8 cellular contexts compared by ENCODE assay signal in genomic region chr15:98649621-98649995, GRCh38. TPM values are rescaled to one million over a fixed set of nuclear protein-coding genes. Genes with fewer than 3 reads are reported as not detected.
DNase-seq lines count a peak whose midpoint lies in the region; ATAC-seq, FAIRE-seq and TF ChIP-seq lines count a peak whose summit lies in the region.

No MANE protein-coding gene starts in this region.

- ATAC-seq in HepG2 (peak; percentile 10), omental fat pad (ENCODE audit: low FRiP score) (no peak), GM21515 (IDR thresholded peaks at IDR 0.05; ENCODE audit: unreplicated experiment) (no peak)

- DNase-seq in NCI-H82 (lab: John Stamatoyannopoulos, UW) (peak; percentile 46), NCI-H82 treated with DMSO at 0.1 percent for 48 hours (lab: John Stamatoyannopoulos, UW; ENCODE audit: unreplicated experiment) (no peak), choroid plexus epithelial cell (ENCODE audit: low read depth) (no peak), HepG2 (ENCODE audit: low spot score) (no peak), omental fat pad (ENCODE audit: low spot score) (no peak)
- peak; percentile 32 for DNase-seq in stimulated activated CD8-positive, alpha-beta memory T cell treated with anti-CD3 and anti-CD28 coated beads, Interleukin-12 subunit alpha, Interleukin-12 subunit beta, amount 100 ng/mL, for 1 hour (ENCODE audit: low read depth)

- TF ChIP-seq RAD21 in HepG2 (CRISPR knock-in tag; IDR thresholded peaks at IDR 0.05), result no peak; the same call in 1 of the 2 replicates

- H3K36me3 ChIP-seq in HepG2 (replicated peaks in 1 of 2; ENCODE audit: control insufficient read depth in 1 of 2, insufficient read depth in 2 of 2, low read length in 2 of 2), result no peaks in the 10 kb centered on the region

- H3K9ac ChIP-seq in HepG2 (ENCODE audit: insufficient read depth, low read depth, low read length), result peak overlapping the region; percentile 87

- H3K4me3 ChIP-seq in choroid plexus epithelial cell (ENCODE audit: low read depth, low read length) (peak overlapping the region; percentile 72), HepG2 (replicated peaks in 1 of 3; ENCODE audit: insufficient read depth in 1 of 3, low read depth in 2 of 3, low read length in 3 of 3) (peak overlapping the region; percentile 83 to 94 (median 91))

- CTCF ChIA-PET in HepG2 (lab: Yijun Ruan, JAX; ENCODE audit: low intra/inter-chr PET ratio, low total read pairs), result no interaction called here

- H4K20me1 ChIP-seq in HepG2 (ENCODE audit: insufficient read depth, low read length), result peaks cover 33% of the 10 kb centered on the region

- H3K27me3 ChIP-seq in HepG2 (ENCODE audit: control insufficient read depth in 1 of 2, insufficient read depth in 2 of 2, low read length in 2 of 2), result peaks cover 0 to 9% of the 10 kb centered on the region in 2 experiments; a peak in 2 of 5 replicates

- in situ Hi-C loops in HepG2 (cut with HindIII; ENCODE audit: extremely low pct_ligation_motif_present, low pct_unique_long_range_greater_than_20kb), result no loop called here

- peaks cover 55% of the 10 kb centered on the region for H3K79me2 ChIP-seq in HepG2 (ENCODE audit: insufficient read depth, low read length)

- peak overlapping the region; percentile 100 for H3K27ac ChIP-seq in VCaP
- peak overlapping the region; percentile 85 for H3K27ac ChIP-seq in HepG2 (ENCODE audit: extremely low read length, insufficient read depth, low read length)

- H3K4me2 ChIP-seq in HepG2 (ENCODE audit: low read depth, low read length), result peak overlapping the region; percentile 92

- no peaks in the 10 kb centered on the region for H3K9me3 ChIP-seq in HepG2 (ENCODE audit: low read length)

- TF ChIP-seq EP300 in HepG2 (IDR thresholded peaks at IDR 0.05; ENCODE audit: low read depth in 2 of 2, low read length in 2 of 2), result no peak
- no peak for TF ChIP-seq EP300 in HepG2 (CRISPR knock-in tag; IDR thresholded peaks at IDR 0.05; ENCODE audit: borderline replicate concordance)

- H2AFZ ChIP-seq in HepG2 (ENCODE audit: low read length), result no peak overlapping the region

- 3% methylated on average over 13 of the region's 45 CpGs for WGBS in HepG2 (ENCODE audit: low lambda C conversion rate)

- intact Hi-C loops in HepG2 (cut with micrococcal nuclease; ENCODE audit: unreplicated experiment), result loop anchor here (2.0 kb wide), 1 partner anchor 131 kb away; no protein-coding TSS in a partner anchor

- no TSS peak for BruUV-seq in HepG2 (replicated peaks; lab: Mats Ljungman, UMichigan)

- TF ChIP-seq CTCF in VCaP (conservative IDR thresholded peaks at IDR 0.05), result peak; percentile 31; the same call in 1 of the 2 replicates
- peak; percentile 25 for TF ChIP-seq CTCF in choroid plexus epithelial cell (conservative IDR thresholded peaks at IDR 0.05; ENCODE audit: low read depth, low read length)
- no peak for TF ChIP-seq CTCF in HepG2 (CRISPR knock-in tag; IDR thresholded peaks at IDR 0.05)
- TF ChIP-seq CTCF in omental fat pad (IDR thresholded peaks at IDR 0.05), result no peak

- FAIRE-seq in HepG2 (lab: Jason Lieb, UNC), result no peak

- H3K4me1 ChIP-seq in HepG2 (ENCODE audit: insufficient read depth, low read length), result peaks cover 38% of the 10 kb centered on the region

- no peak for TF ChIP-seq POLR2A in HepG2 (IDR thresholded peaks at IDR 0.05; ENCODE audit: insufficient read depth in 1 of 2, low read depth in 2 of 2, low read length in 2 of 2)

- POLR2A ChIA-PET in HepG2 (lab: Yijun Ruan, JAX), result no interaction called here

TF ChIP-seq in HepG2, 621 proteins besides CTCF, POLR2A, EP300 and RAD21 (continues in another document):
- TF ChIP-seq AFF4 (CRISPR knock-in tag; IDR thresholded peaks at IDR 0.05) (no peak), ZNF205 (CRISPR knock-in tag; IDR thresholded peaks at IDR 0.05) (no peak), ZFP91 (CRISPR knock-in tag; IDR thresholded peaks at IDR 0.05; ENCODE audit: borderline replicate concordance) (no peak), AKAP8 (CRISPR knock-in tag; IDR thresholded peaks at IDR 0.05) (no peak; the same call in 1 of the 2 replicates), HOXA3 (CRISPR knock-in tag; IDR thresholded peaks at IDR 0.05) (peak; percentile 18; the same call in 1 of the 2 replicates), NPAS2 (CRISPR knock-in tag; IDR thresholded peaks at IDR 0.05; ENCODE audit: borderline replicate concordance) (no peak), POLR2AphosphoS2 (IDR thresholded peaks at IDR 0.05; ENCODE audit: low read depth, low read length) (no peak), ZBTB7B (CRISPR knock-in tag; IDR thresholded peaks at IDR 0.05) (no peak), HMG20B (CRISPR knock-in tag; conservative IDR thresholded peaks at IDR 0.05) (no peak), ZNF619 (CRISPR knock-in tag; IDR thresholded peaks at IDR 0.05) (0 out of 2 replicates have a peak, but pooled peaks have one; percentile 4)
- TF ChIP-seq, protein P1, sequence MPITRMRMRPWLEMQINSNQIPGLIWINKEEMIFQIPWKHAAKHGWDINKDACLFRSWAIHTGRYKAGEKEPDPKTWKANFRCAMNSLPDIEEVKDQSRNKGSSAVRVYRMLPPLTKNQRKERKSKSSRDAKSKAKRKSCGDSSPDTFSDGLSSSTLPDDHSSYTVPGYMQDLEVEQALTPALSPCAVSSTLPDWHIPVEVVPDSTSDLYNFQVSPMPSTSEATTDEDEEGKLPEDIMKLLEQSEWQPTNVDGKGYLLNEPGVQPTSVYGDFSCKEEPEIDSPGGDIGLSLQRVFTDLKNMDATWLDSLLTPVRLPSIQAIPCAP (CRISPR knock-in tag; IDR thresholded peaks at IDR 0.05; ENCODE audit: low read depth), result no peak

RNA-seq across cellular contexts. Expression of gene IGF1R, which starts 1.3 kb away (rescaled TPM):
- total RNA-seq in HepG2 (2016; rRNA removed; fragmentation: Illumina TruSeq; extraction: Trizol) (12.0 and 15.9 TPM in 2 replicates), omental fat pad (10 to 100 TPM; 39.3 to 97.4 (median 44.7) TPM)
- total RNA-seq in HepG2 (2016; cell fraction: cytosol; rRNA removed; fragmentation: Illumina TruSeq; extraction: Trizol; ENCODE audit: low read depth), result 22.3 and 26.4 TPM in 2 replicates
- total RNA-seq in HepG2 (2016; cell fraction: insoluble cytoplasmic fraction; rRNA removed; fragmentation: Illumina TruSeq; extraction: Trizol), result 12.4 and 15.9 TPM in 2 replicates
- 9.1 and 9.4 TPM in 2 replicates for total RNA-seq in HepG2 (2016; cell fraction: membrane; rRNA removed; fragmentation: Illumina TruSeq; extraction: Trizol)
- 30.4 and 44.0 TPM in 2 replicates for total RNA-seq in HepG2 (2016; cell fraction: nucleus; rRNA removed; fragmentation: Illumina TruSeq; extraction: Trizol)
- polyA plus RNA-seq in HepG2 (2011; rRNA removed), result 18.4 and 22.8 TPM in 2 replicates
- polyA plus RNA-seq in HepG2 (2011; cell fraction: cytosol; rRNA removed), result 18.9 and 21.0 TPM in 2 replicates
- 132 and 162 TPM in 2 replicates for polyA plus RNA-seq in HepG2 (2011; cell fraction: nucleus; rRNA removed)
- polyA plus RNA-seq in HepG2 (2012), result 24.6 and 26.4 TPM in 2 replicates
- polyA plus RNA-seq in HepG2 (2016; cell fraction: cytosol; fragmentation: Illumina TruSeq; extraction: Trizol; ENCODE audit: low read depth), result 0.51 and 0.54 TPM in 2 replicates
- polyA plus RNA-seq in HepG2 (2016; cell fraction: insoluble cytoplasmic fraction; fragmentation: Illumina TruSeq; extraction: Trizol; ENCODE audit: low read depth), result 5.1 and 6.9 TPM in 2 replicates
- 1.3 and 1.5 TPM in 2 replicates for polyA plus RNA-seq in HepG2 (2016; cell fraction: membrane; fragmentation: Illumina TruSeq; extraction: Trizol; ENCODE audit: low read depth)
- polyA plus RNA-seq in HepG2 (2016; cell fraction: nucleus; fragmentation: Illumina TruSeq; extraction: Trizol; ENCODE audit: insufficient read depth, low read depth), result 18.9 and 21.8 TPM in 2 replicates
- polyA minus RNA-seq in HepG2 (2011; rRNA and poly(A)+ RNA removed; ENCODE audit: low replicate concordance), result 153 and 191 TPM in 2 replicates
- 117 and 121 TPM in 2 replicates for polyA minus RNA-seq in HepG2 (2011; cell fraction: cytosol; rRNA and poly(A)+ RNA removed)
- polyA minus RNA-seq in HepG2 (2011; cell fraction: nucleus; rRNA and poly(A)+ RNA removed), result 127 TPM in 2 replicates

Comparison
In these comparisons a context has a peak if more than half of its experiments do, and no peak if none do; other contexts are left out.
1. DNase-seq: peak in NCI-H82 (single experiment) and stimulated activated CD8-positive, alpha-beta memory T cell treated with anti-CD3 and anti-CD28 coated beads, Interleukin-12 subunit alpha, Interleukin-12 subunit beta, amount 100 ng/mL, for 1 hour (single experiment); none in NCI-H82 treated with DMSO at 0.1 percent for 48 hours (single experiment), choroid plexus epithelial cell (single experiment), HepG2 (single experiment) and omental fat pad (single experiment).
2. CTCF ChIP-seq: peak in VCaP (single experiment) and choroid plexus epithelial cell (single experiment); none in HepG2 (single experiment) and omental fat pad (0 of 3).